In the genomic region with DNA sequence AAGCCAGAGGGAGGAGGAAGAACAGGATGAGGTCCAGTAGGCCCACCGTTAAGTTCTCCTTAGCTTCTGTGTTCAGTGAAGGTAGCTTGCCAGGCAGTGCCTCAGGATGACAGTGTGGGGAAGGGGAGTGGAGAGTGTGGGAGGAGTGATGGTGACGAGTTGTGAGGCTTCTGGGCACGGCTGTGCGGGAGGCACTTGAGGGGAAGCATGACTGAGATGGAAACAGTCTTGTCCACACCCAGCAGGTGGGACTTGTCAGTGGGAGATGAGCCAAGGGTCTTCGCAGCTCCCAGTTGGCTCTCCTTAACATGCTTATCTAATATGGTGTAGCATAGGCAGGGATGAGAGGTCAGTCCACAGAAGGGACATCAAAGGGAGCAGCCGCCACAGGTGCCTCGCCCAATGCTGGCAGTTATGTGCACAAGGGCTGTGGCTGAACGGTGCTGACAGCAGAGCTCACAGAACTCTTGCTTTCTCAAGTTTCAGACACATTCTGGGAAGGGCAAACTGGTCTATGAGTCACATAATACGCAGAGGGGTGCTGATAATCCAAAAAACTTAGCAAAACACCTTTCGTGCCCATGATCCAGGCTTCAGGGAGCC, we compare ENCODE assay signal across 2 cellular contexts.
TF ChIP-seq lines count a peak whose summit lies in the region.

No MANE protein-coding gene starts in this region.

TF ChIP-seq in GM23338, 12 proteins besides CTCF, POLR2A, EP300 and RAD21:
- TF ChIP-seq, protein P1, sequence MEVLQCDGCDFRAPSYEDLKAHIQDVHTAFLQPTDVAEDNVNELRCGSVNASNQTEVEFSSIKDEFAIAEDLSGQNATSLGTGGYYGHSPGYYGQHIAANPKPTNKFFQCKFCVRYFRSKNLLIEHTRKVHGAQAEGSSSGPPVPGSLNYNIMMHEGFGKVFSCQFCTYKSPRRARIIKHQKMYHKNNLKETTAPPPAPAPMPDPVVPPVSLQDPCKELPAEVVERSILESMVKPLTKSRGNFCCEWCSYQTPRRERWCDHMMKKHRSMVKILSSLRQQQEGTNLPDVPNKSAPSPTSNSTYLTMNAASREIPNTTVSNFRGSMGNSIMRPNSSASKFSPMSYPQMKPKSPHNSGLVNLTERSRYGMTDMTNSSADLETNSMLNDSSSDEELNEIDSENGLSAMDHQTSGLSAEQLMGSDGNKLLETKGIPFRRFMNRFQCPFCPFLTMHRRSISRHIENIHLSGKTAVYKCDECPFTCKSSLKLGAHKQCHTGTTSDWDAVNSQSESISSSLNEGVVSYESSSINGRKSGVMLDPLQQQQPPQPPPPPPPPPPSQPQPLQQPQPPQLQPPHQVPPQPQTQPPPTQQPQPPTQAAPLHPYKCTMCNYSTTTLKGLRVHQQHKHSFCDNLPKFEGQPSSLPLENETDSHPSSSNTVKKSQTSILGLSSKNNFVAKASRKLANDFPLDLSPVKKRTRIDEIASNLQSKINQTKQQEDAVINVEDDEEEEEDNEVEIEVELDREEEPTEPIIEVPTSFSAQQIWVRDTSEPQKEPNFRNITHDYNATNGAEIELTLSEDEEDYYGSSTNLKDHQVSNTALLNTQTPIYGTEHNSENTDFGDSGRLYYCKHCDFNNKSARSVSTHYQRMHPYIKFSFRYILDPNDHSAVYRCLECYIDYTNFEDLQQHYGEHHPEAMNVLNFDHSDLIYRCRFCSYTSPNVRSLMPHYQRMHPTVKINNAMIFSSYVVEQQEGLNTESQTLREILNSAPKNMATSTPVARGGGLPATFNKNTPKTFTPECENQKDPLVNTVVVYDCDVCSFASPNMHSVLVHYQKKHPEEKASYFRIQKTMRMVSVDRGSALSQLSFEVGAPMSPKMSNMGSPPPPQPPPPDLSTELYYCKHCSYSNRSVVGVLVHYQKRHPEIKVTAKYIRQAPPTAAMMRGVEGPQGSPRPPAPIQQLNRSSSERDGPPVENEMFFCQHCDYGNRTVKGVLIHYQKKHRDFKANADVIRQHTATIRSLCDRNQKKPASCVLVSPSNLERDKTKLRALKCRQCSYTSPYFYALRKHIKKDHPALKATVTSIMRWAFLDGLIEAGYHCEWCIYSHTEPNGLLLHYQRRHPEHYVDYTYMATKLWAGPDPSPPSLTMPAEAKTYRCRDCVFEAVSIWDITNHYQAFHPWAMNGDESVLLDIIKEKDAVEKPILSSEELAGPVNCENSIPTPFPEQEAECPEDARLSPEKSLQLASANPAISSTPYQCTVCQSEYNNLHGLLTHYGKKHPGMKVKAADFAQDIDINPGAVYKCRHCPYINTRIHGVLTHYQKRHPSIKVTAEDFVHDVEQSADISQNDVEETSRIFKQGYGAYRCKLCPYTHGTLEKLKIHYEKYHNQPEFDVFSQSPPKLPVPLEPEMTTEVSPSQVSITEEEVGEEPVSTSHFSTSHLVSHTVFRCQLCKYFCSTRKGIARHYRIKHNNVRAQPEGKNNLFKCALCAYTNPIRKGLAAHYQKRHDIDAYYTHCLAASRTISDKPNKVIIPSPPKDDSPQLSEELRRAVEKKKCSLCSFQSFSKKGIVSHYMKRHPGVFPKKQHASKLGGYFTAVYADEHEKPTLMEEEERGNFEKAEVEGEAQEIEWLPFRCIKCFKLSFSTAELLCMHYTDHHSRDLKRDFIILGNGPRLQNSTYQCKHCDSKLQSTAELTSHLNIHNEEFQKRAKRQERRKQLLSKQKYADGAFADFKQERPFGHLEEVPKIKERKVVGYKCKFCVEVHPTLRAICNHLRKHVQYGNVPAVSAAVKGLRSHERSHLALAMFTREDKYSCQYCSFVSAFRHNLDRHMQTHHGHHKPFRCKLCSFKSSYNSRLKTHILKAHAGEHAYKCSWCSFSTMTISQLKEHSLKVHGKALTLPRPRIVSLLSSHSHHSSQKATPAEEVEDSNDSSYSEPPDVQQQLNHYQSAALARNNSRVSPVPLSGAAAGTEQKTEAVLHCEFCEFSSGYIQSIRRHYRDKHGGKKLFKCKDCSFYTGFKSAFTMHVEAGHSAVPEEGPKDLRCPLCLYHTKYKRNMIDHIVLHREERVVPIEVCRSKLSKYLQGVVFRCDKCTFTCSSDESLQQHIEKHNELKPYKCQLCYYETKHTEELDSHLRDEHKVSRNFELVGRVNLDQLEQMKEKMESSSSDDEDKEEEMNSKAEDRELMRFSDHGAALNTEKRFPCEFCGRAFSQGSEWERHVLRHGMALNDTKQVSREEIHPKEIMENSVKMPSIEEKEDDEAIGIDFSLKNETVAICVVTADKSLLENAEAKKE (CRISPR knock-in tag; IDR thresholded peaks at IDR 0.05), result no peak

TF ChIP-seq in IMR-90, 13 proteins besides CTCF, POLR2A, EP300 and RAD21:
- TF ChIP-seq NFE2L2 (IDR thresholded peaks at IDR 0.05; ENCODE audit: low read depth, low read length), result no peak
- TF ChIP-seq CEBPB (IDR thresholded peaks at IDR 0.05; ENCODE audit: low read depth, low read length), result no peak
- TF ChIP-seq RFX5 (IDR thresholded peaks at IDR 0.05; ENCODE audit: low read depth, low read length), result no peak
- TF ChIP-seq, protein P2, sequence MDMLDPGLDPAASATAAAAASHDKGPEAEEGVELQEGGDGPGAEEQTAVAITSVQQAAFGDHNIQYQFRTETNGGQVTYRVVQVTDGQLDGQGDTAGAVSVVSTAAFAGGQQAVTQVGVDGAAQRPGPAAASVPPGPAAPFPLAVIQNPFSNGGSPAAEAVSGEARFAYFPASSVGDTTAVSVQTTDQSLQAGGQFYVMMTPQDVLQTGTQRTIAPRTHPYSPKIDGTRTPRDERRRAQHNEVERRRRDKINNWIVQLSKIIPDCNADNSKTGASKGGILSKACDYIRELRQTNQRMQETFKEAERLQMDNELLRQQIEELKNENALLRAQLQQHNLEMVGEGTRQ (IDR thresholded peaks at IDR 0.05; ENCODE audit: low read depth, low read length), result no peak
- no peak for TF ChIP-seq MAFK (IDR thresholded peaks at IDR 0.05; ENCODE audit: low read depth, low read length)
- no peak for TF ChIP-seq MAZ (IDR thresholded peaks at IDR 0.05; ENCODE audit: borderline replicate concordance, low read depth, low read length)
